In the genomic region with DNA sequence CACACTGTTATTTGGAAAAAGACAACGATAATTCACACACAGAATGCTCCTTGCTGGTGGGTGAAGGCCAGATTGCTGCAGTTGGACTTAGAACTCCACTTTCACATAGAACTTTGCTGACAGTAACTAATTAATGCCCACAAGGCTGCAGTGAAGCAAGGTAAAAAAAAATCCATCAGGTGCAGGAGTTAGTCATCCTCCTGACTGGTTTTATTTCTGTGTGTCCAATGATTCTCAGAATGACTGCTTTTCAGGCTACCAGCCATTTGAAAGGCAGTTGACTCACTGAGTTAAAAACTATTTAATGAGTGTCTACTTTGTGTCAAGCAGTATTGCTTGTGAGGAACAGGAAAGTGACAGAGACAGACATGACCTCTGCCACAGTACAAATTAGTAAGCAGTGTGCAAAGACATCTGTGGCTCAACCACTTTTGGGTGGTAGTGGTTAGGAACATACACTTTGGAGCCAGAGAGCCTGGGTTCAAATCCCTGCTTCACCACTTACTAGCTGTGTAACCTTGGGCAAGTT, we compare ENCODE assay signal across 1 cellular context.
TF ChIP-seq lines count a peak whose summit lies in the region.

No MANE protein-coding gene starts in this region.

TF ChIP-seq in GM23338, 12 proteins besides CTCF, POLR2A, EP300 and RAD21 (continued from another document):
- TF ChIP-seq REST (IDR thresholded peaks at IDR 0.05; ENCODE audit: unreplicated experiment) (no peak), ZNF331 (CRISPR knock-in tag; IDR thresholded peaks at IDR 0.05; ENCODE audit: low read depth) (no peak), EZH2 (IDR thresholded peaks at IDR 0.05; ENCODE audit: low read depth, unreplicated experiment) (no peak), CREB1 (CRISPR knock-in tag; IDR thresholded peaks at IDR 0.05; ENCODE audit: low read depth) (no peak), JUNB (IDR thresholded peaks at IDR 0.05; ENCODE audit: unreplicated experiment) (no peak)
TF ChIP-seq in GM23338: peak in this region for 0.
